1 cellular context compared by ENCODE assay signal in genomic region chrX:106802063-106802387, GRCh38.
TF ChIP-seq lines count a peak whose summit lies in the region.

No MANE protein-coding gene starts in this region.

TF ChIP-seq in GM23338, 12 proteins besides CTCF, POLR2A, EP300 and RAD21:
- TF ChIP-seq ZNF462 (CRISPR knock-in tag; IDR thresholded peaks at IDR 0.05) (no peak), EZH2 (IDR thresholded peaks at IDR 0.05; ENCODE audit: low read depth, unreplicated experiment) (no peak)
